In the genomic region with DNA sequence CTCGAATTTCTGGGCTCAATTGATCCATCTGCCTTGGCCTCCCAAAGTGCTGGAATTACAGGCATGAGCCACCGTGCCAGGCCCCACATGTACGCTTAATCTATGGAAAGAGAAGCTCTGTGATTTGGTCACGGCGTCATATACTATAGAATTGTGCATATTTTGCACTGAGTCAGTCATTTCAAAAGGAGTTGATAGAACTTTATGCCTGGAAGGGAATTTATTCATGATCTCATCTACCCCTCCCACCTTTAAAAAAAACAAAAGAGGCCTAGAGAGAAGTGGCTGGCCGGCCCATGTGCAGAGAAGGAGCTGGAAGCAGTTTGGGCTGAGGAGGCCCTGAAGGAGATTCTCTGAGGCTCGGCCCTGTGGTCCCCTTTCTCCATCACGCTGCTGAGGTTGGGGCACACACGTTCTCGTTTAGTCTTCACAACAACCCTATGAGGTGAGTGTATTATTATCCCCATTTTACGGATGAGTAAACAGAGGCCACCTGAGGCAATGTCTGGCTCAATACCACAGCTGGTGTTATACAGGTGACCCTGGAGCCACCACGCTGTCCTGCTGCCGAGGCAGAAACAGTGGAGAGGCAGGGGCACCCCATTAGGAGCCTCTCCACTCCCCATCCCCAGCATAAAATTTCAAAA, we compare ENCODE assay signal across 33 cellular contexts.
"Had no signal": no experiment of that assay in that cellular context is flagged by ENCODE, and none has a peak within 500 bp of the region (broad histone marks: within the 10 kb centered on the region; RNA-seq: fewer than 3 reads in every experiment).

No MANE protein-coding gene starts in this region.

- DNase-seq: activated CD4-positive, alpha-beta T cell treated with anti-CD3 and anti-CD28 coated beads for 1 hour; activated CD4-positive, alpha-beta T cell treated with anti-CD3 and anti-CD28 coated beads, Interleukin-2, amount 10 ng/mL, durations not matched to agents 7 days and 5 days; activated CD8-positive, alpha-beta T cell treated with anti-CD3 and anti-CD28 coated beads for 36 hours; activated naive CD4-positive, alpha-beta T cell treated with Interleukin-2 at 50 U/mL for 16 hours; activated T-cell treated with anti-CD3 and anti-CD28 coated beads, Interleukin-2, amount 50 U/mL, for 48 hours; caudate nucleus; cortex of kidney; glutamatergic neuron; left lung; mesendoderm; ovary; retina; stimulated activated CD4-positive, alpha-beta T cell treated with anti-CD3 and anti-CD28 coated beads, Interleukin-12 subunit alpha, Interleukin-12 subunit beta, amount 100 ng/mL, for 4 hours; stimulated activated CD4-positive, alpha-beta T cell treated with anti-CD3 and anti-CD28 coated beads, Interleukin-4, amount 100 ng/mL, for 1 hour; T-helper 17 cell; T1000; trophoblast cell; uterus had no signal

- H3K27me3 ChIP-seq: ascending aorta, ovary, uterus had no signal

- H3K4me3 ChIP-seq: ascending aorta, esophagus muscularis mucosa, left lung, lung, ovary, prostate gland, skin epidermis, thoracic aorta, uterus had no signal

- H3K27me3 Mint-ChIP-seq: activated naive CD8-positive, alpha-beta T cell; brain had no signal

- H3K4me1 ChIP-seq: ascending aorta, esophagus muscularis mucosa, left lung, prostate gland, uterus had no signal

- H3K36me3 Mint-ChIP-seq: activated naive CD8-positive, alpha-beta T cell; brain; stimulated activated effector memory CD8-positive, alpha-beta T cell treated with anti-CD3 and anti-CD28 coated beads, Interleukin-12 subunit alpha, Interleukin-12 subunit beta, amount 100 ng/mL, for 72 hours; WTC11 had no signal

- H3K27ac ChIP-seq: ascending aorta, esophagus muscularis mucosa, left lung, neutrophil, ovary, prostate gland, skin epidermis, thoracic aorta, uterus had no signal

- H3K9me3 Mint-ChIP-seq: activated CD4-positive, alpha-beta T cell treated with anti-CD3 and anti-CD28 coated beads, Interleukin-2, amount 10 ng/mL, durations not matched to agents 7 days and 5 days; activated CD8-positive, alpha-beta T cell treated with anti-CD3 and anti-CD28 coated beads for 36 hours; activated T-helper 2 cell treated with anti-CD3 and anti-CD28 coated beads, Interferon-gamma antibody, Interleukin-2, Interleukin-4, amounts not matched to agents 10 μg/mL and 5 μg/mL and 100 μg/mL, durations not matched to agents 14 hours and 24 hours and 36 hours; brain; nephron; stimulated activated effector memory CD8-positive, alpha-beta T cell treated with anti-CD3 and anti-CD28 coated beads, Interleukin-12 subunit alpha, Interleukin-12 subunit beta, amount 100 ng/mL, for 72 hours; stimulated activated naive CD8-positive, alpha-beta T cell treated with anti-CD3 and anti-CD28 coated beads, Interleukin-15, Interleukin-2, amounts not matched to agents 100 ng/mL and 50 ng/mL, for 24 hours; WTC11 had no signal

- ATAC-seq: activated CD8-positive, alpha-beta T cell treated with anti-CD3 and anti-CD28 coated beads for 36 hours; left lung; sciatic nerve; stimulated activated effector memory CD8-positive, alpha-beta T cell treated with anti-CD3 and anti-CD28 coated beads, Interleukin-12 subunit alpha, Interleukin-12 subunit beta, amount 100 ng/mL, for 72 hours; T-helper 17 cell; WTC11 had no signal

- H3K9me3 ChIP-seq: ascending aorta, esophagus muscularis mucosa, left lung, neutrophil, ovary, prostate gland, thoracic aorta, uterus had no signal

- H3K36me3 ChIP-seq: ascending aorta, esophagus muscularis mucosa, left lung, neutrophil, ovary, prostate gland, thoracic aorta, uterus had no signal

- H3K27ac Mint-ChIP-seq: activated CD4-positive, alpha-beta T cell treated with anti-CD3 and anti-CD28 coated beads, Interleukin-2, amount 10 ng/mL, durations not matched to agents 7 days and 5 days; activated CD8-positive, alpha-beta T cell treated with anti-CD3 and anti-CD28 coated beads for 36 hours; activated naive CD8-positive, alpha-beta T cell; activated T-helper 2 cell treated with anti-CD3 and anti-CD28 coated beads, Interferon-gamma antibody, Interleukin-2, Interleukin-4, amounts not matched to agents 10 μg/mL and 5 μg/mL and 100 μg/mL, durations not matched to agents 14 hours and 24 hours and 36 hours; brain; nephron; stimulated activated effector memory CD8-positive, alpha-beta T cell treated with anti-CD3 and anti-CD28 coated beads, Interleukin-12 subunit alpha, Interleukin-12 subunit beta, amount 100 ng/mL, for 72 hours; stimulated activated naive CD8-positive, alpha-beta T cell treated with anti-CD3 and anti-CD28 coated beads, Interleukin-15, Interleukin-2, amounts not matched to agents 100 ng/mL and 50 ng/mL, for 24 hours; T-helper 17 cell; WTC11 had no signal

- H3K4me3 Mint-ChIP-seq: activated CD4-positive, alpha-beta T cell treated with anti-CD3 and anti-CD28 coated beads, Interleukin-2, amount 10 ng/mL, durations not matched to agents 7 days and 5 days; activated CD8-positive, alpha-beta T cell treated with anti-CD3 and anti-CD28 coated beads for 36 hours; activated naive CD8-positive, alpha-beta T cell; brain; nephron; stimulated activated effector memory CD8-positive, alpha-beta T cell treated with anti-CD3 and anti-CD28 coated beads, Interleukin-12 subunit alpha, Interleukin-12 subunit beta, amount 100 ng/mL, for 72 hours; stimulated activated naive CD8-positive, alpha-beta T cell treated with anti-CD3 and anti-CD28 coated beads, Interleukin-15, Interleukin-2, amounts not matched to agents 100 ng/mL and 50 ng/mL, for 24 hours; T-helper 17 cell; WTC11 had no signal

- H3K4me1 Mint-ChIP-seq: activated CD4-positive, alpha-beta T cell treated with anti-CD3 and anti-CD28 coated beads, Interleukin-2, amount 10 ng/mL, durations not matched to agents 7 days and 5 days; brain; nephron; stimulated activated effector memory CD8-positive, alpha-beta T cell treated with anti-CD3 and anti-CD28 coated beads, Interleukin-12 subunit alpha, Interleukin-12 subunit beta, amount 100 ng/mL, for 72 hours; T-helper 17 cell; WTC11 had no signal
